Comparison of ENCODE assay signal across 15 cellular contexts in the genomic region with DNA sequence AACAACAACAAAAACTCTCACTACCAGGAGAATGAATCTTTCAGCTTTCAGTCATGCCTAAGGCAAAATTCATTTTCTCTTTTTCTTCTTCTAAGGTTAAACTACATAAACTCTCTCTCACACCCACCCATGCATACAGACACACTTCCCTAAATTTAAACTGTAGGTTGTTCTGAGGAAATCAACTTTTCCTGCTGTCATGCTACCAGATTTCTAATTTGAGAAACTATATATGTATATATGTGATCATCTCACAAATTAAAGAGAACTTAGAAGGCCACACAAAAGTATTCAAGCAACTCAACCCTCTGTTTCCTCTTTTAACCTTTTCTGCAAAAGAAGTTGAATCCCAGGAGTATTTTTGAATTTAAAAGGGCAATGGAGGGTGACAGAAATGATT.
"Had no signal": no experiment of that assay in that cellular context is flagged by ENCODE, and none has a peak within 500 bp of the region (broad histone marks: within the 10 kb centered on the region; RNA-seq: fewer than 3 reads in every experiment).

No MANE protein-coding gene starts in this region.

- H3K27me3 Mint-ChIP-seq: activated naive CD4-positive, alpha-beta T cell treated with anti-CD3 and anti-CD28 coated beads, Interleukin-2, amount 50 U/mL, for 24 hours; activated T-cell treated with anti-CD3 and anti-CD28 coated beads, Interleukin-2, amount 50 U/mL, for 24 hours had no signal

- H3K9me3 Mint-ChIP-seq: activated naive CD4-positive, alpha-beta T cell treated with anti-CD3 and anti-CD28 coated beads, Interleukin-2, amount 50 U/mL, for 24 hours; activated T-cell treated with anti-CD3 and anti-CD28 coated beads, Interleukin-2, amount 50 U/mL, for 24 hours had no signal

- H3K27me3 ChIP-seq: brain microvascular endothelial cell, right atrium auricular region had no signal

- H3K36me3 Mint-ChIP-seq: activated naive CD4-positive, alpha-beta T cell treated with anti-CD3 and anti-CD28 coated beads, Interleukin-2, amount 50 U/mL, for 24 hours; naive thymus-derived CD8-positive, alpha-beta T cell had no signal

- H3K27ac Mint-ChIP-seq: activated naive CD4-positive, alpha-beta T cell treated with anti-CD3 and anti-CD28 coated beads, Interleukin-2, amount 50 U/mL, for 24 hours; activated T-cell treated with anti-CD3 and anti-CD28 coated beads, Interleukin-2, amount 50 U/mL, for 24 hours had no signal

- H3K4me3 Mint-ChIP-seq: activated naive CD4-positive, alpha-beta T cell treated with anti-CD3 and anti-CD28 coated beads, Interleukin-2, amount 50 U/mL, for 24 hours; activated T-cell treated with anti-CD3 and anti-CD28 coated beads, Interleukin-2, amount 50 U/mL, for 24 hours had no signal

- H3K4me1 ChIP-seq: right atrium auricular region had no signal

- H3K4me1 Mint-ChIP-seq: activated naive CD4-positive, alpha-beta T cell treated with anti-CD3 and anti-CD28 coated beads, Interleukin-2, amount 50 U/mL, for 24 hours had no signal

- ATAC-seq: esophagus mucosa, left colon had no signal

- H3K4me3 ChIP-seq: dorsolateral prefrontal cortex, lung, right atrium auricular region, smooth muscle cell had no signal

- H3K9me3 ChIP-seq: right atrium auricular region had no signal

- H3K27ac ChIP-seq: brain microvascular endothelial cell, dorsolateral prefrontal cortex, right atrium auricular region had no signal

- H3K36me3 ChIP-seq: brain microvascular endothelial cell, right atrium auricular region had no signal

- DNase-seq: activated CD4-positive, alpha-beta T cell treated with anti-CD3 and anti-CD28 coated beads, Interleukin-2, amount 50 U/mL, for 1 hour; activated effector memory CD4-positive, alpha-beta T cell treated with Interleukin-2 at 50 U/mL for 16 hours; activated T-cell treated with anti-CD3 and anti-CD28 coated beads, Interleukin-2, amount 50 U/mL, for 24 hours; amygdala; brain microvascular endothelial cell; dorsolateral prefrontal cortex; left colon; naive thymus-derived CD8-positive, alpha-beta T cell; substantia nigra; trophoblast cell had no signal
